In the genomic region with DNA sequence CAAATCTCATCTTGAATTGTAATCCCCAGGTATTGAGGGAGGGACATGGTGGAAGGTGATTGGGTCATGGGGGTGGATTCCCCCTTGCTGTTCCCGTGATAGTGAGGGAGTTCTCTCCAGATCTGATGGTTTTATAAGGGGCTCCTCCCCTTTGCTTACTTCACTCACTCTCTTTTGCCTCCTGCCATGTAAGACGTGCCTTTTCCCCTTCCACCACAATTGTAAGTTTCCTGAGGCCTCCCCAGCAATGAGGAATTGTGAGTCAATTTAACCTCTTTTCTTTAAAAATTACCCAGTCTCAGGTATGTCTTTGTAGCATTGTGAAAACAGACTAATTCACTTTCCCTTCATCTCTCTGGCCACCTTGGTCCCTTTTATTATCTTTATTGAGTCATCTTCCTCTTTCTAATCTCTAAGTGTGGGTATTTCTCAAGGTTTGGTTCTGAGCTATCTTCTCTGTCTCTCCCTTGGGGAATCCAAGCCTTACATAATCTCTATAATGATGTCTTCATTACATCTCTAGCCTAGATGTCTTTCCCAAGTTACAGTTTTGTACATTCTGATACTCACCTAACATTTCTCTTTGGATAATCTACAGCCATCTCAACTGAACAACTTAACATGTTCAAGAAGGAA, we compare ENCODE assay signal across 22 cellular contexts.
DNase-seq lines count a peak whose midpoint lies in the region; TF ChIP-seq lines count a peak whose summit lies in the region.
"Had no signal": no experiment of that assay in that cellular context is flagged by ENCODE, and none has a peak within 500 bp of the region (broad histone marks: within the 10 kb centered on the region; RNA-seq: fewer than 3 reads in every experiment).

No MANE protein-coding gene starts in this region.

- H3K9me3 ChIP-seq in mammary epithelial cell (replicated peaks; ENCODE audit: insufficient read depth, low read length) = no peaks in the 10 kb centered on the region
- H3K9me3 ChIP-seq: ascending aorta, heart left ventricle had no signal

- CTCF ChIA-PET in mammary epithelial cell (lab: Charles Lee; ENCODE audit: low non-redundant PET) = no interaction called here

- dilution Hi-C loops in mammary epithelial cell (cut with HindIII; ENCODE audit: low sequenced_read_pairs) = no loop called here

- H3K27me3 ChIP-seq in ACC112 (ENCODE audit: insufficient read depth, low read length) (no peaks in the 10 kb centered on the region), mammary epithelial cell (ENCODE audit: insufficient read depth, low read length) (no peaks in the 10 kb centered on the region)
- H3K27me3 ChIP-seq: ascending aorta, heart left ventricle had no signal

- H3K4me3 ChIP-seq in ACC112 (ENCODE audit: low read depth, low read length) (no peak overlapping the region), mammary epithelial cell (replicated peaks in 1 of 3; ENCODE audit: insufficient read depth in 1 of 3, low read depth in 2 of 3, low read length in 3 of 3) (no peak overlapping the region)
- H3K4me3 ChIP-seq: ascending aorta, heart left ventricle, SK-N-MC, smooth muscle cell had no signal

- H3K9ac ChIP-seq in mammary epithelial cell (ENCODE audit: insufficient read depth, low read length) = no peak overlapping the region

- no peaks in the 10 kb centered on the region for H3K36me3 ChIP-seq in ACC112 (ENCODE audit: insufficient read depth, low read length)
- H3K36me3 ChIP-seq in mammary epithelial cell (ENCODE audit: insufficient read depth, low read length) = no peaks in the 10 kb centered on the region
- H3K36me3 ChIP-seq: ascending aorta, heart left ventricle had no signal

- H3K4me1 ChIP-seq in ACC112 (ENCODE audit: control insufficient read depth, insufficient read depth, low read length, unreplicated experiment) = peaks cover 11% of the 10 kb centered on the region
- no peaks in the 10 kb centered on the region for H3K4me1 ChIP-seq in mammary epithelial cell (ENCODE audit: insufficient read depth, low read length)

- DNase-seq in Kasumi-1 (lab: John Stamatoyannopoulos, UW) (peak; percentile 9 to 24), OCI-M1 (lab: John Stamatoyannopoulos, UW) (peak; percentile 27), mammary epithelial cell (peak; percentile 38), UCSD-AML1 (lab: John Stamatoyannopoulos, UW; ENCODE audit: unreplicated experiment) (no peak), putamen (ENCODE audit: low spot score) (no peak), KG1 (lab: John Stamatoyannopoulos, UW) (no peak), inferior parietal cortex (ENCODE audit: extremely low spot score) (no peak)
- DNase-seq: activated CD4-positive, alpha-beta T cell treated with anti-CD3 and anti-CD28 coated beads, Interleukin-2, amount 50 U/mL, for 48 hours; activated CD4-positive, CD25-positive, alpha-beta regulatory T cell; activated CD8-positive, alpha-beta memory T cell treated with anti-CD3 and anti-CD28 coated beads, Interleukin-2, amount 50 U/mL, for 48 hours; AML-193; CD8-positive, alpha-beta T cell; heart left ventricle; left colon; NCI-H1436; NCI-H2107; NCI-H510A treated with DMSO at 0.1 percent for 48 hours; stimulated activated CD4-positive, alpha-beta T cell treated with anti-CD3 and anti-CD28 coated beads, Interleukin-2, amount 100 ng/mL, for 24 hours had no signal

- WGBS in mammary epithelial cell (ENCODE audit: low coverage, missing lambda C conversion rate) = 56% methylated on average over 2 of the region's 2 CpGs

- H3K79me2 ChIP-seq in ACC112 (ENCODE audit: control insufficient read depth, insufficient read depth, low read length, unreplicated experiment) (no peaks in the 10 kb centered on the region), mammary epithelial cell (ENCODE audit: insufficient read depth, low read length) (no peaks in the 10 kb centered on the region)

- H3K27ac ChIP-seq in ACC112 (ENCODE audit: low read depth, low read length) (peak overlapping the region; percentile 50; the same call in 1 of the 2 replicates), mammary epithelial cell (ENCODE audit: insufficient read depth, low read depth, low read length) (no peak overlapping the region)
- H3K27ac ChIP-seq: ascending aorta, heart left ventricle, SK-N-MC had no signal

- H3K4me2 ChIP-seq in mammary epithelial cell (ENCODE audit: insufficient read depth, low read depth, low read length) = no peak overlapping the region
- H3K4me2 ChIP-seq: smooth muscle cell had no signal

- no TSS peak for BruUV-seq in mammary epithelial cell (replicated peaks; lab: Mats Ljungman, UMichigan)

- in situ Hi-C loops in mammary epithelial cell (cut with MboI; ENCODE audit: low sequenced_read_pairs in 2 of 2) = no loop called here

- intact Hi-C loops in mammary epithelial cell (cut with micrococcal nuclease) = no loop called here

- H2AFZ ChIP-seq in ACC112 (ENCODE audit: low read length, unreplicated experiment) (no peak overlapping the region), mammary epithelial cell (ENCODE audit: low read depth, low read length) (no peak overlapping the region)

- no peaks in the 10 kb centered on the region for H4K20me1 ChIP-seq in mammary epithelial cell (ENCODE audit: insufficient read depth, low read length)

- no peak for TF ChIP-seq CTCF in mammary epithelial cell (conservative IDR thresholded peaks at IDR 0.05 in 1 of 2, IDR thresholded peaks at IDR 0.05 in 1 of 2; ENCODE audit: extremely low read depth in 1 of 2, insufficient read depth in 1 of 2, low read depth in 1 of 2, low read length in 2 of 2)

Comparison
In these comparisons a context has a peak if more than half of its experiments do, and no peak if none do; other contexts are left out.
1. DNase-seq: peak in Kasumi-1 (2 of 2), OCI-M1 (single experiment) and mammary epithelial cell (single experiment); none in UCSD-AML1 (single experiment), putamen (single experiment), KG1 (single experiment) and inferior parietal cortex (single experiment).